In genomic region chr5:33334829-33335228, GRCh38 we compare ENCODE assay signal across 30 cellular contexts.
"Had no signal": no experiment of that assay in that cellular context is flagged by ENCODE, and none has a peak within 500 bp of the region (broad histone marks: within the 10 kb centered on the region; RNA-seq: fewer than 3 reads in every experiment).

No MANE protein-coding gene starts in this region.

- H3K4me1 Mint-ChIP-seq: immature natural killer cell; naive thymus-derived CD4-positive, alpha-beta T cell; stimulated activated memory B cell treated with anti-CD40 and anti-IgM and Interleukin-4, amounts not matched to agents 10 μg/mL and 1 μg/mL and 100 μg/mL, for 72 hours; stimulated activated naive CD8-positive, alpha-beta T cell treated with anti-CD3 and anti-CD28 coated beads, Interleukin-15, amount 100 ng/mL, for 72 hours had no signal

- H3K4me2 ChIP-seq: smooth muscle cell had no signal

- H3K4me3 Mint-ChIP-seq: immature natural killer cell; naive thymus-derived CD4-positive, alpha-beta T cell; natural killer cell treated with Interleukin-12 subunit alpha and Interleukin-12 subunit beta and Interleukin-15 and Interleukin-18, amount 100 ng/mL, for 72 hours; neural crest cell; stimulated activated memory B cell treated with anti-CD40 and anti-IgM and Interleukin-4, amounts not matched to agents 10 μg/mL and 1 μg/mL and 100 μg/mL, for 72 hours; stimulated activated naive CD8-positive, alpha-beta T cell treated with anti-CD3 and anti-CD28 coated beads, Interleukin-15, amount 100 ng/mL, for 72 hours; type B pancreatic cell had no signal

- H3K27me3 ChIP-seq: heart left ventricle, pancreas, tibial nerve, uterus had no signal

- H3K9me3 ChIP-seq: heart left ventricle, left ventricle myocardium inferior, mucosa of descending colon, pancreas, prostate gland, uterus had no signal

- H3K27ac Mint-ChIP-seq: immature natural killer cell; naive thymus-derived CD4-positive, alpha-beta T cell; natural killer cell treated with Interleukin-12 subunit alpha and Interleukin-12 subunit beta and Interleukin-15 and Interleukin-18, amount 100 ng/mL, for 72 hours; stimulated activated memory B cell treated with anti-CD40 and anti-IgM and Interleukin-4, amounts not matched to agents 10 μg/mL and 1 μg/mL and 100 μg/mL, for 72 hours; stimulated activated naive CD8-positive, alpha-beta T cell treated with anti-CD3 and anti-CD28 coated beads, Interleukin-15, amount 100 ng/mL, for 72 hours; type B pancreatic cell had no signal

- FAIRE-seq: islet of Langerhans, pancreas had no signal

- H3K4me1 ChIP-seq: pancreas, prostate gland, uterus had no signal

- H3K9me3 Mint-ChIP-seq: stimulated activated memory B cell treated with anti-CD40 and anti-IgM and Interleukin-4, amounts not matched to agents 10 μg/mL and 1 μg/mL and 100 μg/mL, for 72 hours had no signal

- H3K27me3 Mint-ChIP-seq: natural killer cell treated with Interleukin-12 subunit alpha and Interleukin-12 subunit beta and Interleukin-15 and Interleukin-18, amount 100 ng/mL, for 72 hours; stimulated activated memory B cell treated with anti-CD40 and anti-IgM and Interleukin-4, amounts not matched to agents 10 μg/mL and 1 μg/mL and 100 μg/mL, for 72 hours had no signal

- H3K4me3 ChIP-seq: heart left ventricle, left ventricle myocardium inferior, lung, mucosa of descending colon, pancreas, prostate gland, smooth muscle cell, tibial nerve, uterus had no signal

- H3K36me3 ChIP-seq: heart left ventricle, left ventricle myocardium inferior, pancreas, prostate gland, tibial nerve, uterus had no signal

- DNase-seq: heart left ventricle; hypothalamus; immature natural killer cell; left ventricle myocardium inferior; midbrain; mucosa of descending colon; naive thymus-derived CD4-positive, alpha-beta T cell; nucleus accumbens; pancreas; posterior cingulate gyrus; retina; right cardiac atrium; stimulated activated CD4-positive, alpha-beta T cell treated with anti-CD3 and anti-CD28 coated beads, Interleukin-1b, Interleukin-23, amount 100 ng/mL, for 48 hours; stimulated activated CD4-positive, alpha-beta T cell treated with anti-CD3 and anti-CD28 coated beads, Interleukin-2, amount 100 ng/mL, for 48 hours; stimulated activated CD4-positive, alpha-beta T cell treated with anti-CD3 and anti-CD28 coated beads, Interleukin-4, amount 100 ng/mL, for 4 hours; stimulated activated CD8-positive, alpha-beta memory T cell treated with anti-CD3 and anti-CD28 coated beads, Interleukin-4, amount 100 ng/mL, for 48 hours; stimulated activated naive CD4-positive, alpha-beta T cell treated with Interleukin-2 at 50 U/mL for 16 hours; stimulated activated naive CD8-positive, alpha-beta T cell treated with anti-CD3 and anti-CD28 coated beads, Interleukin-15, amount 100 ng/mL, for 72 hours; substantia nigra; uterus had no signal

- H3K27ac ChIP-seq: left ventricle myocardium inferior, pancreas, prostate gland, tibial nerve, uterus had no signal

- ATAC-seq: heart left ventricle; mucosa of descending colon; naive thymus-derived CD4-positive, alpha-beta T cell; natural killer cell treated with Interleukin-12 subunit alpha and Interleukin-12 subunit beta and Interleukin-15 and Interleukin-18, amount 100 ng/mL, for 72 hours; pancreas; right cardiac atrium; sciatic nerve; stimulated activated memory B cell treated with anti-CD40 and anti-IgM and Interleukin-4, amounts not matched to agents 10 μg/mL and 1 μg/mL and 100 μg/mL, for 72 hours; stimulated activated naive CD8-positive, alpha-beta T cell treated with anti-CD3 and anti-CD28 coated beads, Interleukin-15, amount 100 ng/mL, for 72 hours had no signal

- H3K36me3 Mint-ChIP-seq: immature natural killer cell; naive thymus-derived CD4-positive, alpha-beta T cell; natural killer cell treated with Interleukin-12 subunit alpha and Interleukin-12 subunit beta and Interleukin-15 and Interleukin-18, amount 100 ng/mL, for 72 hours; stimulated activated memory B cell treated with anti-CD40 and anti-IgM and Interleukin-4, amounts not matched to agents 10 μg/mL and 1 μg/mL and 100 μg/mL, for 72 hours; type B pancreatic cell had no signal
